13 cellular contexts compared by ENCODE assay signal in the genomic region with DNA sequence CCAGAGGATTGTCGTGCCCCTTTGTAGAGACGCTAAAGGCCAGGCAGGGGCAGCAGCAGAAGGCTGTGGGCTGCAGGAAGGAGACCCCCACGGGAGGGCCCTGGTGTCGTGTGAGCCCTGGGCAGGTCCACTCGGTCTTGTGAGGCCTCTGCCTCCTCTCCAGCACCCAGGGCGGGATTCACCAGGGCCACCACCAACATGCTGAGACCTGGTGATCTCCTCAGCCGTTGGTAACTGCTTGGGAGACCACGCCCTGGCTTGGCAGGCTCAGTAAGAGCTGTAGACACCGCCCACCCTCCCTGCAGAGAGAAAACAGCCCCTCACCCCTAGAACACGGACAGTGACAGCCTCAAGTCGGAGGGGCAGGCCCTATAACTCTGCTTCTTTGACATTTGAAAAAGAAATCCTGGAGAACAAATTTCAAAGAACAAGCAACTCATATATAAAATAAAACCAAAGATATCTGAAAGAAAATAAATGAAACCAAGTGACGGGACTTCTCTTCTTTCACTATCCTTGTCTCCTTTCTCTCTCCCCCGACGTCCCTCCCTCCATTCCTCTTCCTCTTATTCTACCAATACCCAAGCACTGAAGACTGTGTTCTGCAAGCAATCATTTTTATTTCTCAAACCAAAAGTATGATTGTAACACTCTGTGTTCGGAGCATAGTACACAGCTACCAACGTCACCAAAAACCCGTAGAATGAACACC. TPM values are rescaled to one million over a fixed set of nuclear protein-coding genes. Genes with fewer than 3 reads are reported as not detected.
A peak's percentile ranks its signal among the peaks of the same experiment; 100 is the strongest.
DNase-seq lines count a peak whose midpoint lies in the region; ATAC-seq, FAIRE-seq and TF ChIP-seq lines count a peak whose summit lies in the region.
"Had no signal": no experiment of that assay in that cellular context is flagged by ENCODE, and none has a peak within 500 bp of the region (broad histone marks: within the 10 kb centered on the region; RNA-seq: fewer than 3 reads in every experiment).

No MANE protein-coding gene starts in this region.

- H3K36me3 Mint-ChIP-seq in activated T-cell treated with anti-CD3 and anti-CD28 coated beads, Interleukin-2, amount 50 U/mL, for 72 hours (ENCODE audit: insufficient read depth in 2 of 2): peaks cover 4 to 16% of the 10 kb centered on the region in 2 donors
- peaks cover 31% of the 10 kb centered on the region for H3K36me3 Mint-ChIP-seq in activated T-cell treated with anti-CD3 and anti-CD28 coated beads, Interleukin-2, amount 50 U/mL, for 4 hours (ENCODE audit: insufficient read depth)
- no peaks in the 10 kb centered on the region for H3K36me3 Mint-ChIP-seq in nephron progenitor cell (ENCODE audit: low read depth)
- H3K36me3 Mint-ChIP-seq: brain had no signal

- H3K9me1 ChIP-seq in keratinocyte (ENCODE audit: control insufficient read depth, extremely low read depth, insufficient read depth, low read length): peaks cover 5% of the 10 kb centered on the region

- H3K27ac ChIP-seq in keratinocyte (ENCODE audit: control insufficient read depth, insufficient read depth, low read length): peak overlapping the region; percentile 58
- H3K27ac ChIP-seq in upper lobe of left lung: peak overlapping the region; percentile 14 to 94 (median 78)
- H3K27ac ChIP-seq: BLaER1 had no signal

- TF ChIP-seq POLR2A in upper lobe of left lung (IDR thresholded peaks at IDR 0.05): no peak

- DNase-seq in activated T-cell treated with anti-CD3 and anti-CD28 coated beads, Interleukin-2, amount 50 U/mL, for 72 hours: no peak
- no peak for DNase-seq in activated T-cell treated with anti-CD3 and anti-CD28 coated beads, Interleukin-2, amount 50 U/mL, for 4 hours
- DNase-seq in activated CD8-positive, alpha-beta memory T cell treated with anti-CD3 and anti-CD28 coated beads, Interleukin-2, amount 50 U/mL, for 48 hours: peak; percentile 45
- DNase-seq in keratinocyte (ENCODE audit: low read depth, low spot score): no peak
- DNase-seq in upper lobe of left lung: no peak
- no peak for DNase-seq in germinal center (ENCODE audit: low spot score)
- DNase-seq in nephron progenitor cell: no peak
- DNase-seq: NCI-H1092; NK-92 treated with Interleukin-12 subunit alpha and Interleukin-12 subunit beta, amount 100 ng/mL, for 24 hours had no signal

- WGBS in upper lobe of left lung, 2 donors: 67 to 75% methylated on average over 17 of the region's 17 CpGs

- H4K20me1 ChIP-seq in keratinocyte (ENCODE audit: control insufficient read depth, extremely low read depth, insufficient read depth, low read length): peaks cover 4% of the 10 kb centered on the region

- H3K79me2 ChIP-seq in keratinocyte (ENCODE audit: control insufficient read depth, insufficient read depth, low read length): peaks cover 57% of the 10 kb centered on the region

- H3K4me3 ChIP-seq in keratinocyte (ENCODE audit: control insufficient read depth in 2 of 3, extremely low read depth in 1 of 3, insufficient read depth in 2 of 3, low read depth in 1 of 3, low read length in 3 of 3): no peak overlapping the region
- H3K4me3 ChIP-seq in upper lobe of left lung: peak overlapping the region in 1 of 4 donors; percentile 19
- H3K4me3 ChIP-seq: BLaER1 had no signal

- peak; percentile 49 for FAIRE-seq in keratinocyte (lab: Jason Lieb, UNC)
- FAIRE-seq: GM12892 had no signal

- dilution Hi-C loops in keratinocyte (cut with MboI; ENCODE audit: extremely low pct_ligation_motif_present, low sequenced_read_pairs): no loop called here

- peak overlapping the region; percentile 22 for H3K4me2 ChIP-seq in keratinocyte (ENCODE audit: control insufficient read depth, extremely low read depth, insufficient read depth, low read depth, low read length)
- H3K4me2 ChIP-seq: BLaER1 had no signal

- H3K9me3 ChIP-seq in keratinocyte (ENCODE audit: control insufficient read depth, low read depth, low read length) (no peaks in the 10 kb centered on the region), upper lobe of left lung (no peaks in the 10 kb centered on the region)
- H3K9me3 ChIP-seq: BLaER1 had no signal

- no peak for ATAC-seq in activated T-cell treated with anti-CD3 and anti-CD28 coated beads, Interleukin-2, amount 50 U/mL, for 72 hours (replicated peaks in 1 of 2)
- no peak for ATAC-seq in activated T-cell treated with anti-CD3 and anti-CD28 coated beads, Interleukin-2, amount 50 U/mL, for 4 hours
- peak in 1 of 2 donors; percentile 8 for ATAC-seq in upper lobe of left lung (ENCODE audit: low FRiP score in 2 of 2)
- ATAC-seq in GM19324 (IDR thresholded peaks at IDR 0.05; ENCODE audit: low FRiP score, unreplicated experiment): no peak

- H3K4me3 Mint-ChIP-seq in activated T-cell treated with anti-CD3 and anti-CD28 coated beads, Interleukin-2, amount 50 U/mL, for 72 hours: peak overlapping the region in 1 of 2 donors; percentile 36
- no peak overlapping the region for H3K4me3 Mint-ChIP-seq in activated T-cell treated with anti-CD3 and anti-CD28 coated beads, Interleukin-2, amount 50 U/mL, for 4 hours
- H3K4me3 Mint-ChIP-seq in nephron progenitor cell: no peak overlapping the region

- H3K9me3 Mint-ChIP-seq in activated T-cell treated with anti-CD3 and anti-CD28 coated beads, Interleukin-2, amount 50 U/mL, for 72 hours: no peaks in the 10 kb centered on the region
- H3K9me3 Mint-ChIP-seq in activated T-cell treated with anti-CD3 and anti-CD28 coated beads, Interleukin-2, amount 50 U/mL, for 4 hours: no peaks in the 10 kb centered on the region
- no peaks in the 10 kb centered on the region for H3K9me3 Mint-ChIP-seq in nephron progenitor cell

- TF ChIP-seq EP300 in upper lobe of left lung (IDR thresholded peaks at IDR 0.05): peak in 1 of 4 donors; percentile 19

- peaks cover 88% of the 10 kb centered on the region for H3K4me1 Mint-ChIP-seq in activated T-cell treated with anti-CD3 and anti-CD28 coated beads, Interleukin-2, amount 50 U/mL, for 72 hours (ENCODE audit: low read depth)
- peaks cover 89% of the 10 kb centered on the region for H3K4me1 Mint-ChIP-seq in activated T-cell treated with anti-CD3 and anti-CD28 coated beads, Interleukin-2, amount 50 U/mL, for 4 hours (ENCODE audit: low read depth)
- peaks cover 48% of the 10 kb centered on the region for H3K4me1 Mint-ChIP-seq in nephron progenitor cell

- peaks cover 52% of the 10 kb centered on the region for H3K4me1 ChIP-seq in keratinocyte (ENCODE audit: control insufficient read depth, extremely low read depth, insufficient read depth, low read length)
- H3K4me1 ChIP-seq in upper lobe of left lung: peaks cover 55 to 84% (median 68%) of the 10 kb centered on the region in 4 donors

- TF ChIP-seq CTCF in keratinocyte (optimal IDR thresholded peaks at IDR 0.05 in 1 of 3, IDR thresholded peaks at IDR 0.05 in 1 of 3, conservative IDR thresholded peaks at IDR 0.05 in 1 of 3; ENCODE audit: extremely low read depth in 1 of 3, insufficient read depth in 2 of 3, low read length in 3 of 3) (no peak), upper lobe of left lung (IDR thresholded peaks at IDR 0.05) (no peak), nephron progenitor cell (IDR thresholded peaks at IDR 0.05) (no peak)

- H3K27ac Mint-ChIP-seq in activated T-cell treated with anti-CD3 and anti-CD28 coated beads, Interleukin-2, amount 50 U/mL, for 72 hours: peak overlapping the region; percentile 2
- no peak overlapping the region for H3K27ac Mint-ChIP-seq in nephron progenitor cell

- H3K27me3 ChIP-seq in keratinocyte (ENCODE audit: control insufficient read depth, extremely low read depth, insufficient read depth, low read length) (no peaks in the 10 kb centered on the region), upper lobe of left lung (no peaks in the 10 kb centered on the region)
- H3K27me3 ChIP-seq: BLaER1 had no signal

- H3K9ac ChIP-seq in keratinocyte (ENCODE audit: control insufficient read depth, extremely low read depth, insufficient read depth, low read length): peak overlapping the region; percentile 55
- H3K9ac ChIP-seq: BLaER1 had no signal

- H2AFZ ChIP-seq in keratinocyte (ENCODE audit: control insufficient read depth, low read length): no peak overlapping the region

- no peaks in the 10 kb centered on the region for H3K27me3 Mint-ChIP-seq in activated T-cell treated with anti-CD3 and anti-CD28 coated beads, Interleukin-2, amount 50 U/mL, for 72 hours (ENCODE audit: low read depth)
- H3K27me3 Mint-ChIP-seq in activated T-cell treated with anti-CD3 and anti-CD28 coated beads, Interleukin-2, amount 50 U/mL, for 4 hours (ENCODE audit: low read depth): no peaks in the 10 kb centered on the region
- peaks cover 16% of the 10 kb centered on the region for H3K27me3 Mint-ChIP-seq in nephron progenitor cell (ENCODE audit: low read depth, poor library complexity)
- H3K27me3 Mint-ChIP-seq: brain had no signal

- H3K36me3 ChIP-seq in keratinocyte (ENCODE audit: control insufficient read depth in 2 of 2, extremely low read depth in 1 of 2, insufficient read depth in 2 of 2, low read length in 2 of 2): peaks cover 9 to 17% of the 10 kb centered on the region in 2 experiments
- no peaks in the 10 kb centered on the region for H3K36me3 ChIP-seq in upper lobe of left lung

RNA-seq across cellular contexts. Expression of a gene that starts 21.0 kb away (rescaled TPM):
- 100 to 1,000 TPM; 101 to 107 TPM for total RNA-seq in activated T-cell treated with anti-CD3 and anti-CD28 coated beads, Interleukin-2, amount 50 U/mL, for 72 hours
- total RNA-seq in activated T-cell treated with anti-CD3 and anti-CD28 coated beads, Interleukin-2, amount 50 U/mL, for 4 hours: 10 to 100 TPM; 28.1 to 32.9 (median 32.3) TPM
- polyA plus RNA-seq in keratinocyte: 30.7 to 38.7 TPM (median 35.6 TPM) in 3 replicates
- polyA plus RNA-seq in keratinocyte (2011; ENCODE audit: low read depth): 38.5 TPM
- 30.1 and 40.6 TPM in 2 replicates for polyA plus RNA-seq in keratinocyte (2011; cell fraction: cytosol; rRNA removed)
- 39.0 and 41.5 TPM in 2 replicates for polyA plus RNA-seq in keratinocyte (2011; cell fraction: nucleus; rRNA removed)
- 25.6 and 33.7 TPM in 2 replicates for polyA plus RNA-seq in keratinocyte (2012; ENCODE audit: low replicate concordance)
- polyA minus RNA-seq in keratinocyte: 49.5 to 66.1 TPM (median 52.8 TPM) in 3 replicates
- polyA minus RNA-seq in keratinocyte (2011; cell fraction: cytosol; rRNA and poly(A)+ RNA removed): 49.3 TPM
- 33.8 and 64.1 TPM in 2 replicates for polyA minus RNA-seq in keratinocyte (2011; cell fraction: nucleus; rRNA and poly(A)+ RNA removed)
- total RNA-seq in upper lobe of left lung: 10 to 100 TPM; 55.5 to 87.6 (median 68.8) TPM
